Comparison of ENCODE assay signal across 8 cellular contexts in the genomic region with DNA sequence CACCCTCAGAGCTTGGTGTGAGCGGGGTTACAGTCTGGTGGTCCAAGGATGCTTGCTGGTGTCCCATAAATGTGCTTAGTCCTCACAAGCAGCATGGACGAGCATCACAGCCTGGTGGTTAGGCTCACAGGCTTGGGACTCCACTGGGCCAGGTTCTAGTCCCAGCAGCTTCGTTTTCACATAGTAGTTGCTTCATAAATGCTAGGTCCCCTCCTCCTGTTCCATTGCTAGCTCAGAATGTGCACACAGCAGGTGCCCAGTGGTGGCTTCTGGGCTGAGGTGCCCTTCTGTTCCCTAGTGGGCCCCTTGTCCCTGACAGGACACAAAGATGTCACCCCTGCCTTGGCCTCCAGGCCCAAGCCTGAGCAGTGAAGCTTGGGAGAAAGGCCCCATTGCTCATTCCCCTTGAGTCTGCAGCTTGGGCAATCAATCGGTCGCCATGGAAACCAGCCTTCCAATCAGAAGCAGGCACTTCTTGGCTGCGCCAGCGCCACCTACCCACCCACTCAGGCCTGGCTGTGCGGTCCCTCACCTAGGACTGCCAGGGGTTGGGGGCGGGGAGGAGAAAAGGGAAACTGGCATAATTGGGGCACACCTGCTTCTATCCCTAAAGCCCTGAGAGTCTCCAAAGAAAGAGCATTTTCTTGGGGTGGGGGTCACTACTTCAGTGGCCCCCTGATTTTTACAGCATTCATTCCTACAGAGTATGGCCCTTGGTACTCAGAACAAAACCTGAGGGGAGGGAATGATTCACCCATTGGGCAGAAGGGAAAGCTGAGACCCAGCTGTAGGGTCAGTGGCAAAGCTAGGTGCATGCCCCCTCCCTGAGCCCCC. TPM values are rescaled to one million over a fixed set of nuclear protein-coding genes. Genes with fewer than 3 reads are reported as not detected.
A peak's percentile ranks its signal among the peaks of the same experiment; 100 is the strongest.
DNase-seq lines count a peak whose midpoint lies in the region; ATAC-seq and TF ChIP-seq lines count a peak whose summit lies in the region.

No MANE protein-coding gene starts in this region.

- no peaks in the 10 kb centered on the region for H3K9me3 Mint-ChIP-seq in naive thymus-derived CD8-positive, alpha-beta T cell

- TF ChIP-seq CTCF in retinal pigment epithelial cell (conservative IDR thresholded peaks at IDR 0.05; ENCODE audit: low read depth, low read length) = peak; percentile 59

- peaks cover 0 to 3% (median 0%) of the 10 kb centered on the region in 3 donors for H3K36me3 Mint-ChIP-seq in naive thymus-derived CD8-positive, alpha-beta T cell

- peak overlapping the region; percentile 98 for H3K27ac ChIP-seq in epithelial cell of prostate

- H3K4me3 Mint-ChIP-seq in naive thymus-derived CD8-positive, alpha-beta T cell = no peak overlapping the region

- POLR2A ChIA-PET in naive thymus-derived CD8-positive, alpha-beta T cell (lab: Charles Lee) = no interaction called here

- peaks cover 24 to 86% (median 47%) of the 10 kb centered on the region in 5 donors for H3K27me3 Mint-ChIP-seq in naive thymus-derived CD8-positive, alpha-beta T cell

- peaks cover 8 to 15% (median 11%) of the 10 kb centered on the region in 4 donors for H3K4me1 Mint-ChIP-seq in naive thymus-derived CD8-positive, alpha-beta T cell

- DNase-seq in NCI-H345 (lab: John Stamatoyannopoulos, UW) (peak; percentile 10), NCI-H345 treated with DMSO at 0.1 percent for 48 hours (lab: John Stamatoyannopoulos, UW; ENCODE audit: unreplicated experiment) (no peak), M059J (ENCODE audit: low read depth) (peak; percentile 47), SKM-1 (lab: John Stamatoyannopoulos, UW; ENCODE audit: unreplicated experiment) (peak; percentile 37), epithelial cell of prostate (ENCODE audit: low read depth, low spot score) (peak; percentile 73), retinal pigment epithelial cell (ENCODE audit: low read depth) (peak; percentile 67)
- DNase-seq in naive thymus-derived CD8-positive, alpha-beta T cell = no peak

- no peak for ATAC-seq in HG02840 (IDR thresholded peaks at IDR 0.05; ENCODE audit: low FRiP score, unreplicated experiment)
- no peak for ATAC-seq in naive thymus-derived CD8-positive, alpha-beta T cell

- no peak overlapping the region for H3K4me3 ChIP-seq in retinal pigment epithelial cell (ENCODE audit: low read length)

- peak overlapping the region in 1 of 10 donors; percentile 58 for H3K27ac Mint-ChIP-seq in naive thymus-derived CD8-positive, alpha-beta T cell

RNA-seq across cellular contexts. Expression of a gene that starts 48.1 kb away (rescaled TPM):
- 0.25 and 0.27 TPM in 2 replicates for total RNA-seq in M059J (2014; rRNA removed; shearing (Covaris generic))
- 100 to 1,000 TPM; 177 to 193 TPM for total RNA-seq in naive thymus-derived CD8-positive, alpha-beta T cell
- 10 to 100 TPM; 48.9 to 60.8 (median 54.6) TPM for polyA plus RNA-seq in naive thymus-derived CD8-positive, alpha-beta T cell

Comparison
In these comparisons a context has a peak if more than half of its experiments do, and no peak if none do; other contexts are left out.
1. DNase-seq: peak in NCI-H345 (single experiment), M059J (single experiment), SKM-1 (single experiment), epithelial cell of prostate (single experiment) and retinal pigment epithelial cell (single experiment); none in NCI-H345 treated with DMSO at 0.1 percent for 48 hours (single experiment) and naive thymus-derived CD8-positive, alpha-beta T cell (0 of 10).
2. RNA of a gene that starts 48.1 kb away (total RNA-seq): 177 to 193 TPM in naive thymus-derived CD8-positive, alpha-beta T cell; 0.25 to 0.27 TPM in M059J; every median in the first group is over 100 times any median in the second.